Comparison of ENCODE assay signal across 17 cellular contexts in the genomic region with DNA sequence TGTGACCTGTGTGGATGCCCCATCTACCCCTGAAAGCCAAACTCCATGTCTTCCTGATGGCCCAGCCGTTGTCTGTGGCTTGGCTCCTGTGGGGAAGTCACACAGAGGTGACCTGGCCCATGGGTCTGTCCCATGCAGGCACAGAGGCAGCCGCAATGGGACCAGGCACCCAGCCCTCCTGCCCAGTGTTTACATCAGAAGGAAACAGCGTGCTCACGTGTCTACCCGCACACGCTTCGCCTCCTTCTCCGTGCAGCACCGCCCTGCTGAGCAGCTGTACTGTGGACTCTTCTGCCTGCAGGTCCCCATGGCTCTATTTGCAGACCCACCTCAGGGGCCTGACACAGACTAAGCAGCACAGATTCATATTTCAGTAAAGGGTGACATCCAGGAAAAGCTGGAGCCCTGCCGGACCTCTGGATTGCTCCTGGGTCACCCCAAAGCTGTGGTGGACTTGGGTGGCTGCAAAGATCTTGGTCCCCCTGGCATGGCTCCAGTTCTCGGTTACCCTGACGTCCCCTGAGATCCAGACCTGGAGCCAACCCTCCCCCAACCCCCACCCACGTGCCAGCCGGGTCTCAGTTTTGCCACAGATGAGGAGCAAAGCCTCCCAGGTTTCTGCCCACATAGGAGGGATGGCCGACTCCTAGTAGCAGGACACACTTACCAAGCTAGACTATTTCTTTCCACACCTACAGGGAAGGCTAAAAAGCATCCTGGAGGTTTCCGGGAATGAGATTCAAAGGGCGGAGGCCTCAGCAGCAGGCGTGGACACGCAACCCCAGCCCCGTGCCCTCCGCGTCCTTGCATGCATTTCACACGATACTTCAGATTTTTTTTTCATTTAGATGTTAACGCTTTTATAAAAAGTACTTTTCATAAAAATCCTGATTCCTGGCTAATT.
DNase-seq lines count a peak whose midpoint lies in the region; ATAC-seq, FAIRE-seq and TF ChIP-seq lines count a peak whose summit lies in the region.
"Had no signal": no experiment of that assay in that cellular context is flagged by ENCODE, and none has a peak within 500 bp of the region (broad histone marks: within the 10 kb centered on the region; RNA-seq: fewer than 3 reads in every experiment).

No MANE protein-coding gene starts in this region.

- TF ChIP-seq POLR2A in HepG2 (IDR thresholded peaks at IDR 0.05; ENCODE audit: insufficient read depth in 1 of 2, low read depth in 2 of 2, low read length in 2 of 2) (no peak), right lobe of liver (IDR thresholded peaks at IDR 0.05) (no peak), H1 (IDR thresholded peaks at IDR 0.05; ENCODE audit: control extremely low read depth in 1 of 2, low read depth in 2 of 2, low read length in 2 of 2) (no peak)

- H2BK20ac ChIP-seq in H1 (ENCODE audit: low read length): no peak overlapping the region

- H3K4me2 ChIP-seq in HepG2 (ENCODE audit: low read depth, low read length) (no peak overlapping the region), H1 (ENCODE audit: insufficient read depth in 1 of 2, low read depth in 2 of 2, low read length in 2 of 2) (no peak overlapping the region), osteoblast (ENCODE audit: insufficient read depth, low read length) (no peak overlapping the region)
- H3K4me2 ChIP-seq: BLaER1, GM23338 had no signal

- H2BK120ac ChIP-seq in H1 (replicated peaks; ENCODE audit: low read depth, low read length): peak overlapping the region; percentile 26

- no peak overlapping the region for H3K18ac ChIP-seq in H1 (ENCODE audit: extremely low read depth, low read length)

- no peaks in the 10 kb centered on the region for H4K20me1 ChIP-seq in HepG2 (ENCODE audit: insufficient read depth, low read length)
- H4K20me1 ChIP-seq in H1 (replicated peaks in 1 of 2; ENCODE audit: control insufficient read depth in 1 of 2, insufficient read depth in 2 of 2, low read length in 2 of 2): no peaks in the 10 kb centered on the region
- H4K20me1 ChIP-seq in osteoblast (ENCODE audit: insufficient read depth, low read length): no peaks in the 10 kb centered on the region
- H4K20me1 ChIP-seq: BLaER1 had no signal

- no peak for TF ChIP-seq CTCF in HepG2 (CRISPR knock-in tag; IDR thresholded peaks at IDR 0.05)
- TF ChIP-seq CTCF in right lobe of liver (IDR thresholded peaks at IDR 0.05): no peak
- no peak for TF ChIP-seq CTCF in H1 (IDR thresholded peaks at IDR 0.05; ENCODE audit: control extremely low read depth in 1 of 3, insufficient read depth in 1 of 3, low read depth in 1 of 3, low read length in 3 of 3)
- TF ChIP-seq CTCF in osteoblast (IDR thresholded peaks at IDR 0.05; ENCODE audit: extremely low read depth, low read depth, low read length): no peak

- H3K14ac ChIP-seq in H1 (ENCODE audit: insufficient read length): peak overlapping the region; percentile 48

- H3K36me3 ChIP-seq in HepG2 (replicated peaks in 1 of 2; ENCODE audit: control insufficient read depth in 1 of 2, insufficient read depth in 2 of 2, low read length in 2 of 2): no peaks in the 10 kb centered on the region
- no peaks in the 10 kb centered on the region for H3K36me3 ChIP-seq in right lobe of liver
- no peaks in the 10 kb centered on the region for H3K36me3 ChIP-seq in H1 (ENCODE audit: control insufficient read depth in 2 of 4, insufficient read depth in 4 of 4, low read length in 3 of 4)
- H3K36me3 ChIP-seq in osteoblast (ENCODE audit: insufficient read depth, low read length): no peaks in the 10 kb centered on the region
- H3K36me3 ChIP-seq: BLaER1 had no signal

- H3K27ac ChIP-seq in HepG2 (ENCODE audit: extremely low read length, insufficient read depth, low read length): no peak overlapping the region
- H3K27ac ChIP-seq in right lobe of liver: no peak overlapping the region
- no peak overlapping the region for H3K27ac ChIP-seq in H1 (ENCODE audit: low read depth, low read length)
- H3K27ac ChIP-seq in osteoblast (ENCODE audit: low read depth, low read length): no peak overlapping the region
- H3K27ac ChIP-seq: BLaER1 had no signal

- H3K23ac ChIP-seq in H1 (ENCODE audit: insufficient read length): no peak overlapping the region

- ATAC-seq in HepG2 (peak; percentile 15; the same call in 1 of the 3 replicates), right lobe of liver (no peak)
- ATAC-seq in activated T-cell treated with anti-CD3 and anti-CD28 coated beads, Interleukin-2, amount 50 U/mL, for 4 hours: no peak
- ATAC-seq: GM23338 had no signal

- WGBS in HepG2 (ENCODE audit: low lambda C conversion rate): 31% methylated on average over 24 of the region's 24 CpGs
- WGBS in right lobe of liver (ENCODE audit: insufficient coverage, low coverage, low lambda C conversion rate, missing lambda C conversion rate): 72% methylated on average over 16 of the region's 24 CpGs
- 91% methylated on average over 24 of the region's 24 CpGs; no CpG with 5 or more reads in 1 of the 2 experiments for WGBS in H1 (ENCODE audit: extremely low coverage in 1 of 2, insufficient coverage in 1 of 2, insufficient read length in 1 of 2, insufficient replicate concordance in 2 of 2, low coverage in 1 of 2, low lambda C conversion rate in 2 of 2, missing lambda C conversion rate in 1 of 2), 2 experiments

- FAIRE-seq in HepG2 (lab: Jason Lieb, UNC) (no peak), H1 (lab: Jason Lieb, UNC) (no peak)
- FAIRE-seq: GM12892 had no signal

- no peaks in the 10 kb centered on the region for H3K36me3 Mint-ChIP-seq in activated T-cell treated with anti-CD3 and anti-CD28 coated beads, Interleukin-2, amount 50 U/mL, for 4 hours (ENCODE audit: insufficient read depth)
- H3K36me3 Mint-ChIP-seq: CD8-positive, alpha-beta memory T cell had no signal

- no peaks in the 10 kb centered on the region for H3K27me3 Mint-ChIP-seq in activated T-cell treated with anti-CD3 and anti-CD28 coated beads, Interleukin-2, amount 50 U/mL, for 4 hours (ENCODE audit: low read depth)
- H3K27me3 Mint-ChIP-seq: CD8-positive, alpha-beta memory T cell had no signal

- H3K9me3 Mint-ChIP-seq in activated T-cell treated with anti-CD3 and anti-CD28 coated beads, Interleukin-2, amount 50 U/mL, for 4 hours: peaks cover 3% of the 10 kb centered on the region
- H3K9me3 Mint-ChIP-seq: GM23338 had no signal

- BruUV-seq in HepG2 (replicated peaks; lab: Mats Ljungman, UMichigan): no TSS peak

- no peak for DNase-seq in HepG2 (ENCODE audit: low spot score)
- DNase-seq in right lobe of liver: no peak
- no peak for DNase-seq in H1 (ENCODE audit: low read depth in 1 of 2, low spot score in 2 of 2)
- DNase-seq in osteoblast (ENCODE audit: insufficient read length, low spot score, missing footprints): peak; percentile 84
- no peak for DNase-seq in kidney glomerular epithelial cell (lab: John Stamatoyannopoulos, UW)
- no peak for DNase-seq in activated T-cell treated with anti-CD3 and anti-CD28 coated beads, Interleukin-2, amount 50 U/mL, for 4 hours
- no peak for DNase-seq in globus pallidus (ENCODE audit: low spot score)
- DNase-seq: 8988T; AML-193; Caco-2; CD8-positive, alpha-beta memory T cell; DND-41; GDM1; HCEC 1CT had no signal

- peak overlapping the region; percentile 22 for H4K91ac ChIP-seq in H1 (replicated peaks; ENCODE audit: insufficient read length, low read length)

- TF ChIP-seq EP300 in HepG2 (IDR thresholded peaks at IDR 0.05; ENCODE audit: low read depth in 2 of 2, low read length in 2 of 2) (no peak), HepG2 (CRISPR knock-in tag; IDR thresholded peaks at IDR 0.05; ENCODE audit: borderline replicate concordance) (no peak), H1 (IDR thresholded peaks at IDR 0.05; ENCODE audit: borderline replicate concordance in 1 of 2, low read depth in 2 of 2, low read length in 2 of 2) (no peak)

- in situ Hi-C loops in HepG2 (cut with HindIII; ENCODE audit: extremely low pct_ligation_motif_present, low pct_unique_long_range_greater_than_20kb): no loop called here

- no peak overlapping the region for H3K4me3 Mint-ChIP-seq in activated T-cell treated with anti-CD3 and anti-CD28 coated beads, Interleukin-2, amount 50 U/mL, for 4 hours
- H3K4me3 Mint-ChIP-seq: CD8-positive, alpha-beta memory T cell; GM23338 had no signal

- H3K4me3 ChIP-seq in HepG2 (replicated peaks in 1 of 3; ENCODE audit: insufficient read depth in 1 of 3, low read depth in 2 of 3, low read length in 3 of 3) (no peak overlapping the region), right lobe of liver (no peak overlapping the region), H1 (ENCODE audit: extremely low read depth in 1 of 4, insufficient read depth in 2 of 4, low read depth in 3 of 4, low read length in 4 of 4) (no peak overlapping the region), osteoblast (ENCODE audit: insufficient read depth, low read length) (no peak overlapping the region)
- H3K4me3 ChIP-seq: BLaER1, GM23338 had no signal

- CTCF ChIA-PET in HepG2 (lab: Yijun Ruan, JAX; ENCODE audit: low intra/inter-chr PET ratio, low total read pairs): no interaction called here
- CTCF ChIA-PET in H1 (lab: Charles Lee; ENCODE audit: partially characterized antibody): no interaction called here

- H3K23me2 ChIP-seq in H1 (ENCODE audit: low read depth, low read length): peaks cover 10% of the 10 kb centered on the region; the same call in 1 of the 2 replicates

- H3K9ac ChIP-seq in HepG2 (ENCODE audit: insufficient read depth, low read depth, low read length): no peak overlapping the region
- no peak overlapping the region for H3K9ac ChIP-seq in H1 (replicated peaks in 1 of 4; ENCODE audit: extremely low read depth in 1 of 4, low read depth in 3 of 4, low read length in 3 of 4)
- H3K9ac ChIP-seq: BLaER1 had no signal

- H2AFZ ChIP-seq in HepG2 (ENCODE audit: low read length): no peak overlapping the region
- no peak overlapping the region for H2AFZ ChIP-seq in H1 (ENCODE audit: low read length)
- no peak overlapping the region for H2AFZ ChIP-seq in osteoblast (ENCODE audit: low read length)
- H2AFZ ChIP-seq: GM23338 had no signal

- H3K4me1 ChIP-seq in HepG2 (ENCODE audit: insufficient read depth, low read length) (no peaks in the 10 kb centered on the region), right lobe of liver (no peaks in the 10 kb centered on the region), H1 (replicated peaks in 1 of 4; ENCODE audit: control insufficient read depth in 3 of 4, insufficient read depth in 4 of 4, low read length in 3 of 4) (peaks cover 0 to 6% (median under 1%) of the 10 kb centered on the region in 4 experiments; a peak in 1 of 7 replicates), osteoblast (ENCODE audit: insufficient read depth, low read length) (no peaks in the 10 kb centered on the region)
- H3K4me1 ChIP-seq: BLaER1, Caco-2 had no signal

- no peak overlapping the region for H2BK5ac ChIP-seq in H1 (ENCODE audit: low read depth, low read length)

- H3K79me1 ChIP-seq in H1 (ENCODE audit: low read depth, low read length): no peaks in the 10 kb centered on the region

- H4K8ac ChIP-seq in H1 (ENCODE audit: extremely low read depth, insufficient read depth, low read length): peak overlapping the region; percentile 51

- peak overlapping the region; percentile 37 for H3K4ac ChIP-seq in H1 (replicated peaks; ENCODE audit: insufficient read length, low read depth, low read length)

- intact Hi-C loops in HepG2 (cut with micrococcal nuclease; ENCODE audit: unreplicated experiment) (no loop called here), right lobe of liver (cut with DNase I) (no loop called here)

- no peak overlapping the region for H4K5ac ChIP-seq in H1 (ENCODE audit: insufficient read length, low read depth, low read length)

- H2BK15ac ChIP-seq in H1 (ENCODE audit: low read length): no peak overlapping the region

- peaks cover 26% of the 10 kb centered on the region for H3K9me3 ChIP-seq in HepG2 (ENCODE audit: low read length)
- no peaks in the 10 kb centered on the region for H3K9me3 ChIP-seq in right lobe of liver
- H3K9me3 ChIP-seq in H1 (ENCODE audit: insufficient read depth in 2 of 2, low read depth in 1 of 2, low read length in 1 of 2): no peaks in the 10 kb centered on the region; a peak in 1 of 4 replicates
- no peaks in the 10 kb centered on the region for H3K9me3 ChIP-seq in osteoblast (ENCODE audit: low read depth, low read length)

- H3K27me3 ChIP-seq in HepG2 (ENCODE audit: control insufficient read depth in 1 of 2, insufficient read depth in 2 of 2, low read length in 2 of 2) (peaks cover 7 to 45% of the 10 kb centered on the region in 2 experiments; a peak in 4 of 5 replicates), right lobe of liver (no peaks in the 10 kb centered on the region), H1 (replicated peaks in 1 of 4; ENCODE audit: control insufficient read depth in 3 of 4, extremely low read depth in 1 of 4, insufficient read depth in 3 of 4, low read length in 3 of 4) (peaks cover 0 to 6% (median 1%) of the 10 kb centered on the region in 4 experiments; a peak in 2 of 7 replicates), osteoblast (ENCODE audit: insufficient read depth, low read length) (no peaks in the 10 kb centered on the region)
- H3K27me3 ChIP-seq: BLaER1 had no signal

- H3K56ac ChIP-seq in H1 (replicated peaks; ENCODE audit: insufficient read length, low read depth, low read length): no peak overlapping the region

- POLR2A ChIA-PET in HepG2 (lab: Yijun Ruan, JAX) (no interaction called here), H1 (lab: Charles Lee; ENCODE audit: partially characterized antibody) (no interaction called here)

- H3K4me1 Mint-ChIP-seq in activated T-cell treated with anti-CD3 and anti-CD28 coated beads, Interleukin-2, amount 50 U/mL, for 4 hours (ENCODE audit: low read depth): no peaks in the 10 kb centered on the region
- H3K4me1 Mint-ChIP-seq: CD8-positive, alpha-beta memory T cell had no signal

- TF ChIP-seq RAD21 in HepG2 (CRISPR knock-in tag; IDR thresholded peaks at IDR 0.05) (no peak), H1 (IDR thresholded peaks at IDR 0.05 in 1 of 2, conservative IDR thresholded peaks at IDR 0.05 in 1 of 2; ENCODE audit: low read depth in 2 of 2, low read length in 2 of 2) (no peak)

- H2AK5ac ChIP-seq in H1 (ENCODE audit: low read depth, low read length): peak overlapping the region; percentile 53; the same call in 1 of the 2 replicates

- no peaks in the 10 kb centered on the region for H3K79me2 ChIP-seq in HepG2 (ENCODE audit: insufficient read depth, low read length)
- no peaks in the 10 kb centered on the region for H3K79me2 ChIP-seq in H1 (ENCODE audit: control insufficient read depth in 1 of 2, insufficient read depth in 2 of 2, low read length in 2 of 2)
- no peaks in the 10 kb centered on the region for H3K79me2 ChIP-seq in osteoblast (ENCODE audit: insufficient read depth, low read length)

- H2BK12ac ChIP-seq in H1 (ENCODE audit: low read depth, low read length): no peak overlapping the region
